11 cellular contexts compared by ENCODE assay signal in genomic region chr17:76733618-76733957, GRCh38. TPM values are rescaled to one million over a fixed set of nuclear protein-coding genes. Genes with fewer than 3 reads are reported as not detected.
A peak's percentile ranks its signal among the peaks of the same experiment; 100 is the strongest.
DNase-seq lines count a peak whose midpoint lies in the region; ATAC-seq and TF ChIP-seq lines count a peak whose summit lies in the region.
"Had no signal": no experiment of that assay in that cellular context is flagged by ENCODE, and none has a peak within 500 bp of the region (broad histone marks: within the 10 kb centered on the region; RNA-seq: fewer than 3 reads in every experiment).

No MANE protein-coding gene starts in this region.

- no peak overlapping the region for H3K23ac ChIP-seq in mesendoderm (ENCODE audit: low read length)

- H4K8ac ChIP-seq in mesendoderm (ENCODE audit: low read depth, low read length): no peak overlapping the region

- H3K4me2 ChIP-seq in GM23248 (ENCODE audit: unreplicated experiment) (peak overlapping the region; percentile 100), mesendoderm (ENCODE audit: low read length) (no peak overlapping the region)

- peak overlapping the region; percentile 96 for H3K9ac ChIP-seq in GM23248
- peak overlapping the region; percentile 34 for H3K9ac ChIP-seq in mesendoderm (ENCODE audit: low read length)

- in situ Hi-C loops in GM23248 (cut with MboI): no loop called here

- H3F3A ChIP-seq in GM23248 (ENCODE audit: insufficient read depth): peaks cover 64% of the 10 kb centered on the region

- CTCF ChIA-PET in A673 (lab: Charles Lee): no interaction called here

- no peak overlapping the region for H2BK15ac ChIP-seq in mesendoderm (replicated peaks; ENCODE audit: low read depth)

- H3K79me1 ChIP-seq in mesendoderm (ENCODE audit: low read length): no peaks in the 10 kb centered on the region

- no peak overlapping the region for H3K4ac ChIP-seq in mesendoderm (ENCODE audit: low read depth, low read length)

- no peak overlapping the region for H2BK120ac ChIP-seq in mesendoderm (ENCODE audit: low read depth, low read length)

- peaks cover 51% of the 10 kb centered on the region for H3K4me1 Mint-ChIP-seq in activated T-helper 1 cell treated with anti-CD3 and anti-CD28 coated beads, Interleukin-12 subunit alpha, Interleukin-12 subunit beta, Interleukin-2, Interleukin-4 antibody, amounts not matched to agents 30 ng/mL and 10 ng/mL and 1 ng/mL, durations not matched to agents 14 hours and 24 hours and 36 hours (ENCODE audit: low read depth)

- H4K5ac ChIP-seq in mesendoderm (ENCODE audit: low read length): no peak overlapping the region

- peak overlapping the region; percentile 77 for H3K4me3 ChIP-seq in A673 (ENCODE audit: low read depth, low read length, poor library complexity, severe bottlenecking)
- H3K4me3 ChIP-seq in GM23248: peak overlapping the region; percentile 98
- no peak overlapping the region for H3K4me3 ChIP-seq in mesendoderm (ENCODE audit: low read length)
- H3K4me3 ChIP-seq: right atrium auricular region had no signal

- H3K36me3 ChIP-seq in A673 (ENCODE audit: insufficient read depth, low read length, poor library complexity, severe bottlenecking) (peaks cover 65% of the 10 kb centered on the region), GM23248 (ENCODE audit: low read depth) (peaks cover 39% of the 10 kb centered on the region), mesendoderm (ENCODE audit: control insufficient read depth, insufficient read depth, low read length) (peaks cover 17% of the 10 kb centered on the region)

- no peak for DNase-seq in A673 (ENCODE audit: low spot score)
- DNase-seq in GM23248: no peak
- DNase-seq in activated T-helper 1 cell treated with anti-CD3 and anti-CD28 coated beads, Interleukin-12 subunit alpha, Interleukin-12 subunit beta, Interleukin-2, Interleukin-4 antibody, amounts not matched to agents 30 ng/mL and 10 ng/mL and 1 ng/mL, durations not matched to agents 14 hours and 24 hours and 36 hours (ENCODE audit: low spot score): no peak
- no peak for DNase-seq in mesendoderm
- DNase-seq in NCI-H510A (lab: John Stamatoyannopoulos, UW): no peak
- DNase-seq: DMS79, NCI-H2029 had no signal

- intact Hi-C loops in A673 (cut with micrococcal nuclease; ENCODE audit: unreplicated experiment): no loop called here
- intact Hi-C loops in activated T-helper 1 cell treated with anti-CD3 and anti-CD28 coated beads, Interleukin-12 subunit alpha, Interleukin-12 subunit beta, Interleukin-2, Interleukin-4 antibody, amounts not matched to agents 30 ng/mL and 10 ng/mL and 1 ng/mL, durations not matched to agents 14 hours and 24 hours and 36 hours (cut with micrococcal nuclease): no loop called here

- peaks cover 55% of the 10 kb centered on the region for H3K36me3 Mint-ChIP-seq in activated T-helper 1 cell treated with anti-CD3 and anti-CD28 coated beads, Interleukin-12 subunit alpha, Interleukin-12 subunit beta, Interleukin-2, Interleukin-4 antibody, amounts not matched to agents 30 ng/mL and 10 ng/mL and 1 ng/mL, durations not matched to agents 14 hours and 24 hours and 36 hours (ENCODE audit: low read depth)

- peak overlapping the region; percentile 83 for H3K27ac Mint-ChIP-seq in activated T-helper 1 cell treated with anti-CD3 and anti-CD28 coated beads, Interleukin-12 subunit alpha, Interleukin-12 subunit beta, Interleukin-2, Interleukin-4 antibody, amounts not matched to agents 30 ng/mL and 10 ng/mL and 1 ng/mL, durations not matched to agents 14 hours and 24 hours and 36 hours

- no peak overlapping the region for H2AK5ac ChIP-seq in mesendoderm (ENCODE audit: low read length)

- H3K27ac ChIP-seq in A673 (ENCODE audit: low read depth, low read length, poor library complexity, severe bottlenecking) (peak overlapping the region; percentile 98), GM23248 (peak overlapping the region; percentile 81), mesendoderm (ENCODE audit: low read depth, low read length) (no peak overlapping the region)

- H2BK5ac ChIP-seq in mesendoderm (ENCODE audit: low read length): no peak overlapping the region

- H3K4me1 ChIP-seq in A673 (ENCODE audit: insufficient read depth, low read length, poor library complexity, severe bottlenecking) (peaks cover 12% of the 10 kb centered on the region), GM23248 (ENCODE audit: insufficient read depth) (peaks cover 33% of the 10 kb centered on the region), mesendoderm (ENCODE audit: control insufficient read depth, low read depth, low read length) (no peaks in the 10 kb centered on the region)

- no peak for TF ChIP-seq CTCF in A673 (conservative IDR thresholded peaks at IDR 0.05; ENCODE audit: low read depth, low read length)

- 18 to 22% methylated on average over 1 of the region's 1 CpG for WGBS in GM23248 (ENCODE audit: low coverage in 1 of 2, low lambda C conversion rate in 2 of 2, missing lambda C conversion rate in 2 of 2), 2 experiments
- WGBS in mesendoderm (ENCODE audit: extremely low coverage, insufficient coverage, low lambda C conversion rate): no CpG with 5 or more reads among the region's 1 CpG

- no peaks in the 10 kb centered on the region for H3K27me3 Mint-ChIP-seq in activated T-helper 1 cell treated with anti-CD3 and anti-CD28 coated beads, Interleukin-12 subunit alpha, Interleukin-12 subunit beta, Interleukin-2, Interleukin-4 antibody, amounts not matched to agents 30 ng/mL and 10 ng/mL and 1 ng/mL, durations not matched to agents 14 hours and 24 hours and 36 hours (ENCODE audit: insufficient read depth)

- no peaks in the 10 kb centered on the region for H3K9me2 ChIP-seq in GM23248 (ENCODE audit: insufficient read depth)

- peaks cover 87% of the 10 kb centered on the region for H3K79me2 ChIP-seq in GM23248 (ENCODE audit: insufficient read depth)
- H3K79me2 ChIP-seq in mesendoderm (ENCODE audit: control insufficient read depth, insufficient read depth, low read length): peaks cover 36% of the 10 kb centered on the region

- H2AFZ ChIP-seq in GM23248: no peak overlapping the region

- ATAC-seq in HG02970 (IDR thresholded peaks at IDR 0.05; ENCODE audit: low FRiP score, unreplicated experiment) (no peak), HG02870 (IDR thresholded peaks at IDR 0.05; ENCODE audit: unreplicated experiment) (no peak), GM19328 (IDR thresholded peaks at IDR 0.05; ENCODE audit: unreplicated experiment) (no peak)

- H3K27me3 ChIP-seq in A673 (replicated peaks; ENCODE audit: insufficient read depth, low read depth, low read length, poor library complexity) (no peaks in the 10 kb centered on the region), GM23248 (replicated peaks; ENCODE audit: insufficient read depth) (no peaks in the 10 kb centered on the region), mesendoderm (ENCODE audit: insufficient read depth, low read length, poor library complexity) (no peaks in the 10 kb centered on the region)
- H3K27me3 ChIP-seq: right atrium auricular region had no signal

- no peaks in the 10 kb centered on the region for H3K9me3 ChIP-seq in A673 (ENCODE audit: low read depth, low read length, poor library complexity, severe bottlenecking)
- H3K9me3 ChIP-seq in GM23248 (ENCODE audit: low read depth): no peaks in the 10 kb centered on the region
- H3K9me3 ChIP-seq: right atrium auricular region had no signal

- peaks cover 17% of the 10 kb centered on the region; the same call in 1 of the 2 replicates for H4K20me1 ChIP-seq in GM23248 (ENCODE audit: insufficient read depth)

- H3K9me3 Mint-ChIP-seq in activated T-helper 1 cell treated with anti-CD3 and anti-CD28 coated beads, Interleukin-12 subunit alpha, Interleukin-12 subunit beta, Interleukin-2, Interleukin-4 antibody, amounts not matched to agents 30 ng/mL and 10 ng/mL and 1 ng/mL, durations not matched to agents 14 hours and 24 hours and 36 hours: no peaks in the 10 kb centered on the region

- POLR2A ChIA-PET in A673 (lab: Charles Lee; ENCODE audit: low non-redundant PET): no interaction called here

- H3K18ac ChIP-seq in mesendoderm (ENCODE audit: low read length): no peak overlapping the region

- H3K56ac ChIP-seq in mesendoderm (ENCODE audit: low read length): no peak overlapping the region

- peak overlapping the region; percentile 100 for H3K4me3 Mint-ChIP-seq in activated T-helper 1 cell treated with anti-CD3 and anti-CD28 coated beads, Interleukin-12 subunit alpha, Interleukin-12 subunit beta, Interleukin-2, Interleukin-4 antibody, amounts not matched to agents 30 ng/mL and 10 ng/mL and 1 ng/mL, durations not matched to agents 14 hours and 24 hours and 36 hours

- BruUV-seq in A673 (replicated peaks; lab: Mats Ljungman, UMichigan): no TSS peak

RNA-seq across cellular contexts. Expression of gene SRSF2, which starts 3.5 kb away (rescaled TPM):
- total RNA-seq in A673 (2021): 406 and 440 TPM in 2 replicates
- 147 and 165 TPM in 2 replicates for total RNA-seq in GM23248 (2014; rRNA removed; shearing (Covaris generic))
- 116 and 123 TPM in 2 replicates for polyA plus RNA-seq in GM23248 (2016; fragmentation: Nextera tagmentation; extraction: Ambion mirVana)
- total RNA-seq in activated T-helper 1 cell treated with anti-CD3 and anti-CD28 coated beads, Interleukin-12 subunit alpha, Interleukin-12 subunit beta, Interleukin-2, Interleukin-4 antibody, amounts not matched to agents 30 ng/mL and 10 ng/mL and 1 ng/mL, durations not matched to agents 14 hours and 24 hours and 36 hours: 535 and 541 TPM in 2 replicates
- polyA plus RNA-seq in mesendoderm (2013, experiment 1 of 2): 501 TPM
- 494 TPM for polyA plus RNA-seq in mesendoderm (2013, experiment 2 of 2)

RNA-seq across cellular contexts. Expression of gene MFSD11, which starts 4.3 kb away (rescaled TPM):
- 37.4 and 38.8 TPM in 2 replicates for total RNA-seq in A673 (2021)
- 29.8 and 30.6 TPM in 2 replicates for total RNA-seq in GM23248 (2014; rRNA removed; shearing (Covaris generic))
- polyA plus RNA-seq in GM23248 (2016; fragmentation: Nextera tagmentation; extraction: Ambion mirVana): 24.2 TPM in 2 replicates
- 16.6 and 17.1 TPM in 2 replicates for total RNA-seq in activated T-helper 1 cell treated with anti-CD3 and anti-CD28 coated beads, Interleukin-12 subunit alpha, Interleukin-12 subunit beta, Interleukin-2, Interleukin-4 antibody, amounts not matched to agents 30 ng/mL and 10 ng/mL and 1 ng/mL, durations not matched to agents 14 hours and 24 hours and 36 hours
- polyA plus RNA-seq in mesendoderm (2013, experiment 1 of 2): 13.5 TPM
- polyA plus RNA-seq in mesendoderm (2013, experiment 2 of 2): 14.5 TPM

RNA-seq across cellular contexts. Expression of gene METTL23, which starts 6.9 kb away (rescaled TPM):
- total RNA-seq in A673 (2021): 42.4 and 46.0 TPM in 2 replicates
- 22.5 and 35.6 TPM in 2 replicates for total RNA-seq in GM23248 (2014; rRNA removed; shearing (Covaris generic))
- polyA plus RNA-seq in GM23248 (2016; fragmentation: Nextera tagmentation; extraction: Ambion mirVana): 49.9 and 54.8 TPM in 2 replicates
- 35.5 and 38.2 TPM in 2 replicates for total RNA-seq in activated T-helper 1 cell treated with anti-CD3 and anti-CD28 coated beads, Interleukin-12 subunit alpha, Interleukin-12 subunit beta, Interleukin-2, Interleukin-4 antibody, amounts not matched to agents 30 ng/mL and 10 ng/mL and 1 ng/mL, durations not matched to agents 14 hours and 24 hours and 36 hours
- 20.6 TPM for polyA plus RNA-seq in mesendoderm (2013, experiment 1 of 2)
- 20.7 TPM for polyA plus RNA-seq in mesendoderm (2013, experiment 2 of 2)

RNA-seq across cellular contexts. Expression of gene JMJD6, which starts 7.2 kb away (rescaled TPM):
- 66.9 and 77.6 TPM in 2 replicates for total RNA-seq in A673 (2021)
- total RNA-seq in GM23248 (2014; rRNA removed; shearing (Covaris generic)): 19.0 and 33.3 TPM in 2 replicates
- polyA plus RNA-seq in GM23248 (2016; fragmentation: Nextera tagmentation; extraction: Ambion mirVana): 40.0 and 41.5 TPM in 2 replicates
- total RNA-seq in activated T-helper 1 cell treated with anti-CD3 and anti-CD28 coated beads, Interleukin-12 subunit alpha, Interleukin-12 subunit beta, Interleukin-2, Interleukin-4 antibody, amounts not matched to agents 30 ng/mL and 10 ng/mL and 1 ng/mL, durations not matched to agents 14 hours and 24 hours and 36 hours: 80.5 TPM in 2 replicates
- 10.8 TPM for polyA plus RNA-seq in mesendoderm (2013, experiment 1 of 2)
- polyA plus RNA-seq in mesendoderm (2013, experiment 2 of 2): 11.3 TPM

RNA-seq across cellular contexts. Expression of gene MXRA7, which starts 22.8 kb away (rescaled TPM):
- total RNA-seq in A673 (2021): 61.5 and 62.8 TPM in 2 replicates
- total RNA-seq in GM23248 (2014; rRNA removed; shearing (Covaris generic)): 483 and 625 TPM in 2 replicates
- 46.8 and 48.0 TPM in 2 replicates for polyA plus RNA-seq in GM23248 (2016; fragmentation: Nextera tagmentation; extraction: Ambion mirVana)
- 3.8 and 5.1 TPM in 2 replicates for total RNA-seq in activated T-helper 1 cell treated with anti-CD3 and anti-CD28 coated beads, Interleukin-12 subunit alpha, Interleukin-12 subunit beta, Interleukin-2, Interleukin-4 antibody, amounts not matched to agents 30 ng/mL and 10 ng/mL and 1 ng/mL, durations not matched to agents 14 hours and 24 hours and 36 hours
- polyA plus RNA-seq in mesendoderm (2013, experiment 1 of 2): 10.2 TPM
- polyA plus RNA-seq in mesendoderm (2013, experiment 2 of 2): 10.9 TPM
